ENCODE assay signal across 8 cellular contexts in the genomic region with DNA sequence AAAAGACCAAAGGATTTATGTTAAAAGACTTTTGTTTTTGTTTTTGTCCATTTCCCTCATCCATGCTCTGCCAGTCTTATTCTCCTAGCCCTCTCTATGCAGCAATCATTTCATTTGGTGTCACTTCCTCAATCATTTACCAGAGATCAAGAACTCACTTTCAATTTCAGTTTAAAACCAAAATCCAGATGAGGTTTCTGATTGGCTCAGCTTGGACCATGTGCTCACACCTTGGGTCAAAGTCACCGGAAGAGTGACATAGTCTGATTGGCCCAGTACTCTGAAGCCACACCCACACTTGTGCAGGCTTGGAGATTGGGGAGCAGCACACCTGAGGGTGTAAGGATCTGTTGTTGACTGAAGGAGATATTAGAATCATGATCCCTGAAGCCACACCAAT.
DNase-seq lines count a peak whose midpoint lies in the region; ATAC-seq and TF ChIP-seq lines count a peak whose summit lies in the region.

No MANE protein-coding gene starts in this region.

- peak overlapping the region; percentile 59 for H3K4me3 ChIP-seq in left ventricle myocardium inferior

- H3K27ac ChIP-seq in left ventricle myocardium inferior (replicated peaks): peak overlapping the region; percentile 67

- H3K36me3 ChIP-seq in left ventricle myocardium inferior: no peaks in the 10 kb centered on the region

- no peaks in the 10 kb centered on the region for H3K27me3 ChIP-seq in left ventricle myocardium inferior (ENCODE audit: low read depth)

- peaks cover 29% of the 10 kb centered on the region for H3K4me1 ChIP-seq in left ventricle myocardium inferior

- H3K9me3 ChIP-seq in left ventricle myocardium inferior (replicated peaks): no peaks in the 10 kb centered on the region

- ATAC-seq in HG02759 (IDR thresholded peaks at IDR 0.05; ENCODE audit: unreplicated experiment): peak; percentile 67

- intact Hi-C loops in left ventricle myocardium inferior (cut with micrococcal nuclease): loop anchor here (10.0 kb wide), 1 partner anchor 139 kb away; no protein-coding TSS in a partner anchor

- DNase-seq in activated CD4-positive, alpha-beta T cell treated with anti-CD3 and anti-CD28 coated beads for 4 hours: peak; percentile 1 to 7
- no peak for DNase-seq in activated CD4-positive, alpha-beta T cell treated with anti-CD3 and anti-CD28 coated beads for 1 hour
- peak; percentile 58 for DNase-seq in NOMO-1 treated with dmso at 0.1 percent for 144 hours (lab: John Stamatoyannopoulos, UW; ENCODE audit: unreplicated experiment)
- DNase-seq in left ventricle myocardium inferior: no peak
- no peak for DNase-seq in AG08395 (ENCODE audit: low spot score)
- DNase-seq in erythroblast (lab: John Stamatoyannopoulos, UW): no peak
- no peak for DNase-seq in LoVo (ENCODE audit: low spot score)

- no peak for TF ChIP-seq CTCF in left ventricle myocardium inferior (IDR thresholded peaks at IDR 0.05; ENCODE audit: borderline replicate concordance)

- no peak for TF ChIP-seq POLR2A in erythroblast (IDR thresholded peaks at IDR 0.05; ENCODE audit: low read length)

Comparison
In these comparisons a context has a peak if more than half of its experiments do, and no peak if none do; other contexts are left out.
1. DNase-seq: peak in activated CD4-positive, alpha-beta T cell treated with anti-CD3 and anti-CD28 coated beads for 4 hours (2 of 2) and NOMO-1 treated with dmso at 0.1 percent for 144 hours (single experiment); none in activated CD4-positive, alpha-beta T cell treated with anti-CD3 and anti-CD28 coated beads for 1 hour (single experiment), left ventricle myocardium inferior (single experiment), AG08395 (single experiment), erythroblast (0 of 2) and LoVo (single experiment).